Comparison of ENCODE assay signal across 25 cellular contexts in genomic region chr3:184688872-184689271, GRCh38. TPM values are rescaled to one million over a fixed set of nuclear protein-coding genes. Genes with fewer than 3 reads are reported as not detected.
A peak's percentile ranks its signal among the peaks of the same experiment; 100 is the strongest.
DNase-seq lines count a peak whose midpoint lies in the region; ATAC-seq and TF ChIP-seq lines count a peak whose summit lies in the region.
"Had no signal": no experiment of that assay in that cellular context is flagged by ENCODE, and none has a peak within 500 bp of the region (broad histone marks: within the 10 kb centered on the region; RNA-seq: fewer than 3 reads in every experiment).

No MANE protein-coding gene starts in this region.

- H3K4me3 ChIP-seq in stomach, result no peak overlapping the region
- H3K4me3 ChIP-seq: GM23338, ovary, right lobe of liver, tibial nerve had no signal

- H3K27ac ChIP-seq in stomach (peak overlapping the region in 4 of 5 donors; percentile 14 to 72 (median 47)), caudate nucleus (ENCODE audit: low read depth, low read length) (no peak overlapping the region)
- H3K27ac ChIP-seq: right lobe of liver, RWPE1 had no signal

- H3K27me3 ChIP-seq in stomach, result no peaks in the 10 kb centered on the region
- H3K27me3 ChIP-seq: ovary, right lobe of liver, tibial nerve had no signal

- no peak for TF ChIP-seq POLR2A in stomach (IDR thresholded peaks at IDR 0.05)

- 68 to 83% (median 75%) methylated on average over 7 of the region's 7 CpGs for WGBS in stomach, 5 donors

- no peak for DNase-seq in chondrocyte (ENCODE audit: low spot score)
- DNase-seq in nephron progenitor cell, result no peak
- DNase-seq in stomach, result no peak
- no peak for DNase-seq in cerebellar nuclear complex (lab: John Stamatoyannopoulos, UW)
- DNase-seq in inferior parietal cortex (ENCODE audit: extremely low spot score), result no peak
- no peak for DNase-seq in caudate nucleus (lab: John Stamatoyannopoulos, UW)
- DNase-seq: activated CD8-positive, alpha-beta memory T cell treated with anti-CD3 and anti-CD28 coated beads, Interleukin-2, amount 50 U/mL, for 4 hours; CD8-positive, alpha-beta T cell; DMS153; KBM-7; MM.1S; naive B cell; NCI-H1417 treated with DMSO at 0.1 percent for 48 hours; NCI-H2081 treated with DMSO at 0.1 percent for 48 hours; NCI-H446; NCI-H82; right lobe of liver; stimulated activated naive CD8-positive, alpha-beta T cell treated with anti-CD3 and anti-CD28 coated beads, Interleukin-15, amount 100 ng/mL, for 72 hours; T-helper 9 cell had no signal

- intact Hi-C loops in stomach (cut with DNase I; ENCODE audit: low total_unique reads), result no loop called here

- no peaks in the 10 kb centered on the region for H3K36me3 Mint-ChIP-seq in IgD-negative memory B cell
- no peaks in the 10 kb centered on the region for H3K36me3 Mint-ChIP-seq in chondrocyte (ENCODE audit: low read depth)
- no peaks in the 10 kb centered on the region for H3K36me3 Mint-ChIP-seq in nephron progenitor cell (ENCODE audit: low read depth)
- H3K36me3 Mint-ChIP-seq: CD8-positive, alpha-beta T cell; naive B cell had no signal

- H3K4me3 Mint-ChIP-seq in IgD-negative memory B cell (peak overlapping the region in 1 of 4 donors; percentile 69), chondrocyte (ENCODE audit: unreplicated experiment) (no peak overlapping the region), nephron progenitor cell (peak overlapping the region; percentile 46)
- H3K4me3 Mint-ChIP-seq: CD8-positive, alpha-beta T cell; GM23338; stimulated activated naive CD8-positive, alpha-beta T cell treated with anti-CD3 and anti-CD28 coated beads, Interleukin-15, amount 100 ng/mL, for 72 hours had no signal

- H3K9me3 ChIP-seq in stomach, result no peaks in the 10 kb centered on the region
- H3K9me3 ChIP-seq: ovary, right lobe of liver, tibial nerve had no signal

- H3K4me1 ChIP-seq in stomach, result peaks cover 6 to 51% (median 27%) of the 10 kb centered on the region in 4 donors
- H3K4me1 ChIP-seq: right lobe of liver had no signal

- ATAC-seq in GM18907 (IDR thresholded peaks at IDR 0.05; ENCODE audit: unreplicated experiment), result no peak
- ATAC-seq: CD8-positive, alpha-beta T cell; GM23338; right lobe of liver; stimulated activated naive CD8-positive, alpha-beta T cell treated with anti-CD3 and anti-CD28 coated beads, Interleukin-15, amount 100 ng/mL, for 72 hours had no signal

- H3K4me1 Mint-ChIP-seq in IgD-negative memory B cell (peaks cover 16 to 37% (median 23%) of the 10 kb centered on the region in 3 donors), chondrocyte (ENCODE audit: low read depth) (peaks cover 84% of the 10 kb centered on the region), nephron progenitor cell (peaks cover 93% of the 10 kb centered on the region)

- H3K27me3 Mint-ChIP-seq in IgD-negative memory B cell (peaks cover 2% of the 10 kb centered on the region), chondrocyte (ENCODE audit: low read depth) (no peaks in the 10 kb centered on the region), nephron progenitor cell (ENCODE audit: low read depth, poor library complexity) (peaks cover 7% of the 10 kb centered on the region)
- H3K27me3 Mint-ChIP-seq: naive B cell had no signal

- TF ChIP-seq CTCF in chondrocyte (IDR thresholded peaks at IDR 0.05) (no peak), nephron progenitor cell (IDR thresholded peaks at IDR 0.05) (no peak), stomach (IDR thresholded peaks at IDR 0.05) (no peak)

- H3K9me3 Mint-ChIP-seq in IgD-negative memory B cell (no peaks in the 10 kb centered on the region), chondrocyte (ENCODE audit: low read depth) (no peaks in the 10 kb centered on the region), nephron progenitor cell (peaks cover 6% of the 10 kb centered on the region)
- H3K9me3 Mint-ChIP-seq: CD8-positive, alpha-beta T cell; GM23338; stimulated activated naive CD8-positive, alpha-beta T cell treated with anti-CD3 and anti-CD28 coated beads, Interleukin-15, amount 100 ng/mL, for 72 hours had no signal

- H3K27ac Mint-ChIP-seq in IgD-negative memory B cell, result peak overlapping the region in 2 of 3 donors; percentile 30 to 47
- H3K27ac Mint-ChIP-seq in chondrocyte (ENCODE audit: unreplicated experiment), result peak overlapping the region; percentile 89
- peak overlapping the region; percentile 99 for H3K27ac Mint-ChIP-seq in nephron progenitor cell
- H3K27ac Mint-ChIP-seq: CD8-positive, alpha-beta T cell; GM23338 had no signal

- no peaks in the 10 kb centered on the region for H3K36me3 ChIP-seq in stomach
- H3K36me3 ChIP-seq: ovary, right lobe of liver, tibial nerve had no signal

- TF ChIP-seq EP300 in stomach (IDR thresholded peaks at IDR 0.05), result no peak

RNA-seq across cellular contexts. Expression of gene MAGEF1, which starts 23.0 kb away (rescaled TPM):
- polyA plus RNA-seq in IgD-negative memory B cell (20.0 TPM), stomach (10 to 100 TPM; 28.9 to 35.5 (median 33.9) TPM)
- total RNA-seq in chondrocyte (35.0 to 37.8 TPM (median 36.1 TPM) in 3 replicates), stomach (10 to 100 TPM; 19.3 to 81.1 (median 38.0) TPM)

Comparison
In these comparisons a context has a peak if more than half of its experiments do, and no peak if none do; other contexts are left out.
1. H3K27ac Mint-ChIP-seq: peak in every context shown above with its lines; median percentile 99 in nephron progenitor cell; 89 in chondrocyte; 38 in IgD-negative memory B cell.